ENCODE assay signal across 19 cellular contexts in the genomic region with DNA sequence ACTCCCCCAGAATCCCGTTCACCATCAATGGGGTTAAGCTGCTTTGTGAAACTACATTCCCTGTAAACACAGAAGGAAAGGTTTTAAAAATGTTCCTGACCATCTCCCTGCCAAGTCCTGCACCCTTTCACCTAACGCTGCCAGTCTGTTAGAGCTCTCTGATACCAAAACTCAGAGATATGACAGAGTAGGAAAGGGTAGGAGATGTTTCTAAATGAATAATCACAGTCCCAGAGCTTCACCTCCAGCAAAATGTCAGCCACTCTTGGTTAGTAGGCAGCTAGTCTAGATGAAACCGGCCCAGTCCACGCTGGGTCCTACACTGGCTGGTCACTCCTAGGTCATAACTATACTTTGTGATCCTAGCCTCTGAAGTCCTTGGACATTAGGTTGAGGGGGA. TPM values are rescaled to one million over a fixed set of nuclear protein-coding genes. Genes with fewer than 3 reads are reported as not detected.
"Had no signal": no experiment of that assay in that cellular context is flagged by ENCODE, and none has a peak within 500 bp of the region (broad histone marks: within the 10 kb centered on the region; RNA-seq: fewer than 3 reads in every experiment).

No MANE protein-coding gene starts in this region.

- H3K27ac ChIP-seq: ascending aorta, breast epithelium, foreskin keratinocyte, SJSA1 had no signal

- DNase-seq: activated CD8-positive, alpha-beta memory T cell treated with anti-CD3 and anti-CD28 coated beads, Interleukin-2, amount 50 U/mL, for 48 hours; effector memory CD4-positive, alpha-beta T cell; foreskin keratinocyte; kidney glomerular epithelial cell; left ventricle myocardium superior; mucosa of descending colon; nephron progenitor cell; occipital lobe; stimulated activated CD4-positive, alpha-beta T cell treated with anti-CD3 and anti-CD28 coated beads, Interleukin-2, amount 100 ng/mL, for 48 hours; stimulated activated naive CD4-positive, alpha-beta T cell treated with Interleukin-2 at 50 U/mL for 16 hours had no signal

- H3K4me3 ChIP-seq: ascending aorta, breast epithelium, mucosa of descending colon, SJSA1 had no signal

- H3K36me3 Mint-ChIP-seq: type B pancreatic cell had no signal

- H3K4me1 Mint-ChIP-seq: nephron progenitor cell had no signal

- H3K36me3 ChIP-seq: ascending aorta, breast epithelium, SJSA1 had no signal

- ATAC-seq: activated CD4-positive, CD25-positive, alpha-beta regulatory T cell treated with anti-CD3 and anti-CD28 coated beads, Interleukin-2, amount 50 U/mL, for 24 hours; foreskin keratinocyte; left ventricle myocardium superior; mucosa of descending colon had no signal

- H3K9me3 ChIP-seq: mucosa of descending colon, SJSA1 had no signal

- H3K4me1 ChIP-seq: ascending aorta, breast epithelium, foreskin keratinocyte, SJSA1 had no signal

- H3K27me3 Mint-ChIP-seq: dendritic cell treated with granulocyte-macrophage colony-stimulating factor and Interleukin-4, amounts not matched to agents 40 ng/mL and 50 ng/mL, for 4 days; memory B cell had no signal

- H3K4me3 Mint-ChIP-seq: dendritic cell treated with granulocyte-macrophage colony-stimulating factor and Interleukin-4, amounts not matched to agents 40 ng/mL and 50 ng/mL, for 4 days; memory B cell; nephron progenitor cell; type B pancreatic cell had no signal

- H3K27me3 ChIP-seq: ascending aorta, breast epithelium, SJSA1 had no signal

- H3K27ac Mint-ChIP-seq: dendritic cell treated with granulocyte-macrophage colony-stimulating factor and Interleukin-4, amounts not matched to agents 40 ng/mL and 50 ng/mL, for 4 days; memory B cell; nephron progenitor cell; type B pancreatic cell had no signal

- H3K9me3 Mint-ChIP-seq: type B pancreatic cell had no signal

RNA-seq across cellular contexts. Expression of a gene that starts 26.7 kb away (rescaled TPM):
- total RNA-seq: ascending aorta, cerebellum, foreskin keratinocyte, occipital lobe, SJSA1, temporal lobe had no signal
- polyA plus RNA-seq: foreskin keratinocyte had no signal
